ENCODE assay signal across 1 cellular context in genomic region chrX:131588995-131589394, GRCh38.
TF ChIP-seq lines count a peak whose summit lies in the region.

No MANE protein-coding gene starts in this region.

TF ChIP-seq in SK-N-SH, 30 proteins besides CTCF, POLR2A, EP300 and RAD21 (continued from another document):
- TF ChIP-seq PBX3 (IDR thresholded peaks at IDR 0.05) = peak; percentile 93
- TF ChIP-seq USF1 (IDR thresholded peaks at IDR 0.05; ENCODE audit: borderline replicate concordance, low read depth) = no peak
- no peak for TF ChIP-seq GATA2 (CRISPR knock-in tag; IDR thresholded peaks at IDR 0.05)
- peak; percentile 47; the same call in 1 of the 2 replicates for TF ChIP-seq REST (IDR thresholded peaks at IDR 0.05; ENCODE audit: low read depth, low read length)
- TF ChIP-seq YY1 (IDR thresholded peaks at IDR 0.05; ENCODE audit: low read depth) = no peak
- TF ChIP-seq SIN3A (IDR thresholded peaks at IDR 0.05; ENCODE audit: borderline replicate concordance, low read depth, low read length) = no peak
- no peak for TF ChIP-seq FOXJ3 (CRISPR knock-in tag; IDR thresholded peaks at IDR 0.05)
- no peak for TF ChIP-seq POLR2AphosphoS5 (IDR thresholded peaks at IDR 0.05; ENCODE audit: low read depth, low read length)
- peak; percentile 73; the same call in 1 of the 2 replicates for TF ChIP-seq MEF2A (IDR thresholded peaks at IDR 0.05; ENCODE audit: borderline replicate concordance, low read depth)
- no peak for TF ChIP-seq CHD2 (IDR thresholded peaks at IDR 0.05; ENCODE audit: low read length, partially characterized antibody)
- TF ChIP-seq NRF1 (IDR thresholded peaks at IDR 0.05; ENCODE audit: low read depth, low read length) = no peak
- TF ChIP-seq SMC3 (IDR thresholded peaks at IDR 0.05; ENCODE audit: low read depth, low read length) = no peak
- TF ChIP-seq FOSL2 (IDR thresholded peaks at IDR 0.05; ENCODE audit: borderline replicate concordance, low read depth) = peak; percentile 26; the same call in 1 of the 2 replicates
- TF ChIP-seq ELF1 (IDR thresholded peaks at IDR 0.05) = peak; percentile 26; the same call in 1 of the 2 replicates
- TF ChIP-seq IRF3 (IDR thresholded peaks at IDR 0.05; ENCODE audit: low read depth, low read length) = no peak
- TF ChIP-seq GABPA (IDR thresholded peaks at IDR 0.05; ENCODE audit: low read depth) = peak; percentile 38; the same call in 1 of the 2 replicates
- TF ChIP-seq RCOR1 (IDR thresholded peaks at IDR 0.05; ENCODE audit: low read length) = no peak
- TF ChIP-seq TCF12 (IDR thresholded peaks at IDR 0.05) = peak; percentile 87
- TF ChIP-seq MXI1 (IDR thresholded peaks at IDR 0.05; ENCODE audit: low read depth, low read length) = no peak
- no peak for TF ChIP-seq TAF1 (IDR thresholded peaks at IDR 0.05; ENCODE audit: borderline replicate concordance, low read depth, low read length)
- TF ChIP-seq FOXM1 (IDR thresholded peaks at IDR 0.05; ENCODE audit: low read depth) = peak; percentile 40; the same call in 1 of the 2 replicates
- no peak for TF ChIP-seq RFX5 (IDR thresholded peaks at IDR 0.05; ENCODE audit: low read length)
- TF ChIP-seq ZBTB33 (IDR thresholded peaks at IDR 0.05; ENCODE audit: borderline replicate concordance, low read depth) = peak; percentile 44; the same call in 1 of the 2 replicates
- TF ChIP-seq RXRA (IDR thresholded peaks at IDR 0.05; ENCODE audit: borderline replicate concordance, low read depth) = peak; percentile 82; the same call in 1 of the 2 replicates
- no peak for TF ChIP-seq USF2 (IDR thresholded peaks at IDR 0.05; ENCODE audit: borderline replicate concordance, low read depth, low read length)
- TF ChIP-seq EZH2phosphoT487 (IDR thresholded peaks at IDR 0.05; ENCODE audit: borderline replicate concordance, low read depth) = no peak
